In the genomic region with DNA sequence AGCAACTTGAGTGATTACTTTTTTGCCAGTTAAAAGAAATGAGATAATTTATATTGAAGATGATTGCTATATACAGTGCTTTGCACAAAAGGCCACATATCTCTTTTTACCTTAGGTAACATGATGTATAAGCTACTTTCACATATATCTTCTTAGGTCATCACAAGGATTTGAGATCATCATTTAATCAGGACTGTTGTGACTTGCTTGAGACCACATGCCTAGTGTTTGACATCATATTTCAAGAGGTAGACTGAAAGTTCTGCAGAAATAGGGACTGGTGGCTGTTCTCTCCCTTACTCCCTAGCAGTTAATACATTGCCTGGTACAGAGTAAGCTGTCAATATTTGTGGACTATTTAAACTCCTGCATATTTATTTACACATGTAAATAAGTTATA, we compare ENCODE assay signal across 21 cellular contexts. TPM values are rescaled to one million over a fixed set of nuclear protein-coding genes. Genes with fewer than 3 reads are reported as not detected.
DNase-seq lines count a peak whose midpoint lies in the region; FAIRE-seq and TF ChIP-seq lines count a peak whose summit lies in the region.
"Had no signal": no experiment of that assay in that cellular context is flagged by ENCODE, and none has a peak within 500 bp of the region (broad histone marks: within the 10 kb centered on the region; RNA-seq: fewer than 3 reads in every experiment).

No MANE protein-coding gene starts in this region.

- H3K4me3 ChIP-seq in LNCaP clone FGC (ENCODE audit: low read depth, low read length) (no peak overlapping the region), epithelial cell of esophagus (ENCODE audit: low read length) (no peak overlapping the region), smooth muscle cell (no peak overlapping the region)

- no peaks in the 10 kb centered on the region for H3K27me3 ChIP-seq in smooth muscle cell (ENCODE audit: low read depth)
- H3K27me3 ChIP-seq: BE2C had no signal

- H2AFZ ChIP-seq in smooth muscle cell (ENCODE audit: low read depth), result no peak overlapping the region

- peaks cover 100% of the 10 kb centered on the region for H3K79me2 ChIP-seq in smooth muscle cell (ENCODE audit: low read depth)

- peak; percentile 34 for DNase-seq in LNCaP clone FGC (ENCODE audit: low read depth)
- peak; percentile 14 for DNase-seq in epithelial cell of esophagus (ENCODE audit: low read depth)
- no peak for DNase-seq in smooth muscle cell (lab: John Stamatoyannopoulos, UW; ENCODE audit: unreplicated experiment)
- no peak for DNase-seq in NCI-H446 treated with DMSO at 0.1 percent for 48 hours (lab: John Stamatoyannopoulos, UW)
- no peak for DNase-seq in activated naive CD4-positive, alpha-beta T cell treated with anti-CD3 and anti-CD28 coated beads, Interleukin-2, amount 50 U/mL, for 16 hours
- no peak for DNase-seq in activated CD4-positive, alpha-beta T cell treated with anti-CD3 and anti-CD28 coated beads for 48 hours
- DNase-seq: ACHN; BE2C; C1 segment of cervical spinal cord; CD4-positive, CD25-positive, alpha-beta regulatory T cell; CD8-positive, alpha-beta memory T cell; COR-L47; DMS 273 treated with DMSO at 0.1 percent for 48 hours; DMS53; DND-41; EL; GOT3; H7 had no signal

- no peaks in the 10 kb centered on the region for H3K9me3 ChIP-seq in smooth muscle cell (replicated peaks; ENCODE audit: low read depth)
- H3K9me3 ChIP-seq: BE2C had no signal

- H3K27ac ChIP-seq in smooth muscle cell (ENCODE audit: low read depth), result peak overlapping the region; percentile 54

- H3K36me3 ChIP-seq in smooth muscle cell (ENCODE audit: low read depth), result no peaks in the 10 kb centered on the region
- H3K36me3 ChIP-seq: BE2C had no signal

- peak; percentile 23 for FAIRE-seq in G401.6 (lab: Jason Lieb, UNC)
- FAIRE-seq: A204.1, GM12891 had no signal

- no peak for TF ChIP-seq CTCF in LNCaP clone FGC (IDR thresholded peaks at IDR 0.05; ENCODE audit: control insufficient read depth, extremely low read depth, insufficient read depth)
- no peak for TF ChIP-seq CTCF in epithelial cell of esophagus (IDR thresholded peaks at IDR 0.05; ENCODE audit: insufficient read depth, low read depth, low read length, missing control alignments)
- no peak for TF ChIP-seq CTCF in smooth muscle cell (IDR thresholded peaks at IDR 0.05; ENCODE audit: borderline replicate concordance, insufficient read depth, poor library complexity, severe bottlenecking)

- H4K20me1 ChIP-seq in smooth muscle cell (ENCODE audit: low read depth), result peaks cover 98% of the 10 kb centered on the region

- H3K4me2 ChIP-seq in smooth muscle cell, result no peak overlapping the region

- no peaks in the 10 kb centered on the region for H3F3A ChIP-seq in smooth muscle cell (ENCODE audit: low read depth)

- H3K9ac ChIP-seq in smooth muscle cell (ENCODE audit: low read depth), result no peak overlapping the region

- H3K4me1 ChIP-seq in smooth muscle cell (ENCODE audit: low read depth), result no peaks in the 10 kb centered on the region
- H3K4me1 ChIP-seq: BE2C had no signal

RNA-seq across cellular contexts. Expression of a gene that starts 9.8 kb away (rescaled TPM):
- total RNA-seq in smooth muscle cell, result 33.0 and 48.9 TPM in 2 replicates
- polyA plus RNA-seq in smooth muscle cell, result 15.8 and 21.0 TPM in 2 replicates

RNA-seq across cellular contexts. Expression of a gene that starts 54.7 kb away (rescaled TPM):
- total RNA-seq in smooth muscle cell, result 27.8 and 32.1 TPM in 2 replicates
- polyA plus RNA-seq in smooth muscle cell, result 58.9 and 81.0 TPM in 2 replicates

Comparison
In these comparisons a context has a peak if more than half of its experiments do, and no peak if none do; other contexts are left out.
1. DNase-seq: peak in LNCaP clone FGC (single experiment) and epithelial cell of esophagus (single experiment); none in smooth muscle cell (single experiment), NCI-H446 treated with DMSO at 0.1 percent for 48 hours (single experiment), activated naive CD4-positive, alpha-beta T cell treated with anti-CD3 and anti-CD28 coated beads, Interleukin-2, amount 50 U/mL, for 16 hours (single experiment) and activated CD4-positive, alpha-beta T cell treated with anti-CD3 and anti-CD28 coated beads for 48 hours (single experiment).